1 cellular context compared by ENCODE assay signal in genomic region chr16:81645925-81646324, GRCh38.
TF ChIP-seq lines count a peak whose summit lies in the region.

No MANE protein-coding gene starts in this region.

TF ChIP-seq in WTC11, 78 proteins besides CTCF, POLR2A, EP300 and RAD21 (continued from another document):
- no peak for TF ChIP-seq NFYB (CRISPR knock-in tag; conservative IDR thresholded peaks at IDR 0.05; ENCODE audit: low read depth)
- TF ChIP-seq, protein P1, sequence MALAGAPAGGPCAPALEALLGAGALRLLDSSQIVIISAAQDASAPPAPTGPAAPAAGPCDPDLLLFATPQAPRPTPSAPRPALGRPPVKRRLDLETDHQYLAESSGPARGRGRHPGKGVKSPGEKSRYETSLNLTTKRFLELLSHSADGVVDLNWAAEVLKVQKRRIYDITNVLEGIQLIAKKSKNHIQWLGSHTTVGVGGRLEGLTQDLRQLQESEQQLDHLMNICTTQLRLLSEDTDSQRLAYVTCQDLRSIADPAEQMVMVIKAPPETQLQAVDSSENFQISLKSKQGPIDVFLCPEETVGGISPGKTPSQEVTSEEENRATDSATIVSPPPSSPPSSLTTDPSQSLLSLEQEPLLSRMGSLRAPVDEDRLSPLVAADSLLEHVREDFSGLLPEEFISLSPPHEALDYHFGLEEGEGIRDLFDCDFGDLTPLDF (CRISPR knock-in tag; IDR thresholded peaks at IDR 0.05): no peak
- TF ChIP-seq, protein P2, sequence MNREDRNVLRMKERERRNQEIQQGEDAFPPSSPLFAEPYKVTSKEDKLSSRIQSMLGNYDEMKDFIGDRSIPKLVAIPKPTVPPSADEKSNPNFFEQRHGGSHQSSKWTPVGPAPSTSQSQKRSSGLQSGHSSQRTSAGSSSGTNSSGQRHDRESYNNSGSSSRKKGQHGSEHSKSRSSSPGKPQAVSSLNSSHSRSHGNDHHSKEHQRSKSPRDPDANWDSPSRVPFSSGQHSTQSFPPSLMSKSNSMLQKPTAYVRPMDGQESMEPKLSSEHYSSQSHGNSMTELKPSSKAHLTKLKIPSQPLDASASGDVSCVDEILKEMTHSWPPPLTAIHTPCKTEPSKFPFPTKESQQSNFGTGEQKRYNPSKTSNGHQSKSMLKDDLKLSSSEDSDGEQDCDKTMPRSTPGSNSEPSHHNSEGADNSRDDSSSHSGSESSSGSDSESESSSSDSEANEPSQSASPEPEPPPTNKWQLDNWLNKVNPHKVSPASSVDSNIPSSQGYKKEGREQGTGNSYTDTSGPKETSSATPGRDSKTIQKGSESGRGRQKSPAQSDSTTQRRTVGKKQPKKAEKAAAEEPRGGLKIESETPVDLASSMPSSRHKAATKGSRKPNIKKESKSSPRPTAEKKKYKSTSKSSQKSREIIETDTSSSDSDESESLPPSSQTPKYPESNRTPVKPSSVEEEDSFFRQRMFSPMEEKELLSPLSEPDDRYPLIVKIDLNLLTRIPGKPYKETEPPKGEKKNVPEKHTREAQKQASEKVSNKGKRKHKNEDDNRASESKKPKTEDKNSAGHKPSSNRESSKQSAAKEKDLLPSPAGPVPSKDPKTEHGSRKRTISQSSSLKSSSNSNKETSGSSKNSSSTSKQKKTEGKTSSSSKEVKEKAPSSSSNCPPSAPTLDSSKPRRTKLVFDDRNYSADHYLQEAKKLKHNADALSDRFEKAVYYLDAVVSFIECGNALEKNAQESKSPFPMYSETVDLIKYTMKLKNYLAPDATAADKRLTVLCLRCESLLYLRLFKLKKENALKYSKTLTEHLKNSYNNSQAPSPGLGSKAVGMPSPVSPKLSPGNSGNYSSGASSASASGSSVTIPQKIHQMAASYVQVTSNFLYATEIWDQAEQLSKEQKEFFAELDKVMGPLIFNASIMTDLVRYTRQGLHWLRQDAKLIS (CRISPR knock-in tag; IDR thresholded peaks at IDR 0.05; ENCODE audit: borderline replicate concordance): no peak
- TF ChIP-seq CREB1 (CRISPR knock-in tag; IDR thresholded peaks at IDR 0.05): no peak
- no peak for TF ChIP-seq MXD4 (CRISPR knock-in tag; IDR thresholded peaks at IDR 0.05; ENCODE audit: borderline replicate concordance)
- TF ChIP-seq, protein P3, sequence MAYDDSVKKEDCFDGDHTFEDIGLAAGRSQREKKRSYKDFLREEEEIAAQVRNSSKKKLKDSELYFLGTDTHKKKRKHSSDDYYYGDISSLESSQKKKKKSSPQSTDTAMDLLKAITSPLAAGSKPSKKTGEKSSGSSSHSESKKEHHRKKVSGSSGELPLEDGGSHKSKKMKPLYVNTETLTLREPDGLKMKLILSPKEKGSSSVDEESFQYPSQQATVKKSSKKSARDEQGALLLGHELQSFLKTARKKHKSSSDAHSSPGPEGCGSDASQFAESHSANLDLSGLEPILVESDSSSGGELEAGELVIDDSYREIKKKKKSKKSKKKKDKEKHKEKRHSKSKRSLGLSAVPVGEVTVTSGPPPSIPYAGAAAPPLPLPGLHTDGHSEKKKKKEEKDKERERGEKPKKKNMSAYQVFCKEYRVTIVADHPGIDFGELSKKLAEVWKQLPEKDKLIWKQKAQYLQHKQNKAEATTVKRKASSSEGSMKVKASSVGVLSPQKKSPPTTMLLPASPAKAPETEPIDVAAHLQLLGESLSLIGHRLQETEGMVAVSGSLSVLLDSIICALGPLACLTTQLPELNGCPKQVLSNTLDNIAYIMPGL (CRISPR knock-in tag; IDR thresholded peaks at IDR 0.05): no peak
- no peak for TF ChIP-seq IRF1 (CRISPR knock-in tag; IDR thresholded peaks at IDR 0.05)
